In genomic region chr10:72088879-72089585, GRCh38 we compare ENCODE assay signal across 8 cellular contexts. TPM values are rescaled to one million over a fixed set of nuclear protein-coding genes. Genes with fewer than 3 reads are reported as not detected.
DNase-seq lines count a peak whose midpoint lies in the region; ATAC-seq and TF ChIP-seq lines count a peak whose summit lies in the region.

No MANE protein-coding gene starts in this region.

- H3K9me3 ChIP-seq in HUES64 (ENCODE audit: insufficient read depth, low read depth, low read length) = no peaks in the 10 kb centered on the region

- H3K27me3 Mint-ChIP-seq in naive thymus-derived CD8-positive, alpha-beta T cell = peaks cover 0 to 3% (median 0%) of the 10 kb centered on the region in 5 donors

- H3K27ac Mint-ChIP-seq in naive thymus-derived CD8-positive, alpha-beta T cell = peak overlapping the region; percentile 97 to 100 (median 100)

- peak overlapping the region; percentile 93 to 100 (median 100) for H3K4me3 Mint-ChIP-seq in naive thymus-derived CD8-positive, alpha-beta T cell

- DNase-seq in T follicular helper cell (ENCODE audit: low read depth) = peak; percentile 52
- peak in 7 of 10 donors; percentile 44 to 82 (median 62) for DNase-seq in naive thymus-derived CD8-positive, alpha-beta T cell
- no peak for DNase-seq in RWPE1 (ENCODE audit: low spot score)
- DNase-seq in NCI-H446 treated with DMSO at 0.1 percent for 48 hours (lab: John Stamatoyannopoulos, UW) = no peak
- no peak for DNase-seq in hepatic stellate cell (ENCODE audit: low spot score)

- H3K36me3 ChIP-seq in HUES64 (ENCODE audit: insufficient read depth, low read length) = no peaks in the 10 kb centered on the region

- peaks cover 13 to 39% (median 21%) of the 10 kb centered on the region in 3 donors for H3K36me3 Mint-ChIP-seq in naive thymus-derived CD8-positive, alpha-beta T cell

- TF ChIP-seq CTCF in RWPE1 (conservative IDR thresholded peaks at IDR 0.05; ENCODE audit: low read depth) = no peak

- peak; percentile 49 to 54 for ATAC-seq in naive thymus-derived CD8-positive, alpha-beta T cell
- no peak for ATAC-seq in GM18519 (IDR thresholded peaks at IDR 0.05; ENCODE audit: low FRiP score, unreplicated experiment)

- peak overlapping the region; percentile 55 for H3K4me3 ChIP-seq in HUES64 (ENCODE audit: low read length)

- WGBS in HUES64 = 19% methylated on average over 15 of the region's 15 CpGs

- peaks cover 65% of the 10 kb centered on the region for H3K27me3 ChIP-seq in HUES64 (ENCODE audit: insufficient read depth, low read length)

- peaks cover 16% of the 10 kb centered on the region for H3K4me1 ChIP-seq in HUES64 (ENCODE audit: insufficient read depth, low read length)

- H3K27ac ChIP-seq in HUES64 (ENCODE audit: low read depth, low read length) (no peak overlapping the region), cingulate gyrus (ENCODE audit: low read depth, low read length) (peak overlapping the region; percentile 78), RWPE1 (no peak overlapping the region)

- POLR2A ChIA-PET in naive thymus-derived CD8-positive, alpha-beta T cell (lab: Charles Lee) = interaction anchor here (0.6 to 9.9 kb wide), 30 partner anchors 9 to 246 kb away, joined by 3 to 208 read pairs (median 10); partner anchors contain the start of genes ANAPC16, ASCC1 and DDIT4
- POLR2A ChIA-PET in RWPE1 (lab: Yijun Ruan, JAX; ENCODE audit: low non-redundant PET) = no interaction called here

- CTCF ChIA-PET in RWPE1 (lab: Yijun Ruan, JAX) = no interaction called here

- no peak overlapping the region for H3K9ac ChIP-seq in HUES64 (ENCODE audit: low read depth, low read length)

- peaks cover 31 to 55% (median 46%) of the 10 kb centered on the region in 4 donors for H3K4me1 Mint-ChIP-seq in naive thymus-derived CD8-positive, alpha-beta T cell

- peaks cover 0 to 2% (median 0%) of the 10 kb centered on the region in 9 donors for H3K9me3 Mint-ChIP-seq in naive thymus-derived CD8-positive, alpha-beta T cell

RNA-seq across cellular contexts. Expression of gene SPOCK2, which starts 0.7 kb away (rescaled TPM):
- 0.60 TPM for polyA plus RNA-seq in HUES64 (2013, experiment 1 of 2)
- polyA plus RNA-seq in HUES64 (2013, experiment 2 of 2) = 1.2 TPM
- 100 to 1,000 TPM; 566 to 578 TPM for total RNA-seq in naive thymus-derived CD8-positive, alpha-beta T cell
- polyA plus RNA-seq in naive thymus-derived CD8-positive, alpha-beta T cell = 100 to 1,000 TPM; 177 to 292 (median 235) TPM

Comparison
In these comparisons a context has a peak if more than half of its experiments do, and no peak if none do; other contexts are left out.
1. DNase-seq: peak in T follicular helper cell (single experiment) and naive thymus-derived CD8-positive, alpha-beta T cell (7 of 10); none in RWPE1 (single experiment), NCI-H446 treated with DMSO at 0.1 percent for 48 hours (single experiment) and hepatic stellate cell (single experiment).